ENCODE assay signal across 10 cellular contexts in genomic region chr14:85587152-85587697, GRCh38. TPM values are rescaled to one million over a fixed set of nuclear protein-coding genes. Genes with fewer than 3 reads are reported as not detected.
DNase-seq lines count a peak whose midpoint lies in the region; ATAC-seq, FAIRE-seq and TF ChIP-seq lines count a peak whose summit lies in the region.
"Had no signal": no experiment of that assay in that cellular context is flagged by ENCODE, and none has a peak within 500 bp of the region (broad histone marks: within the 10 kb centered on the region; RNA-seq: fewer than 3 reads in every experiment).

No MANE protein-coding gene starts in this region.

- H3K27ac ChIP-seq in Karpas-422 (ENCODE audit: low read length) = no peak overlapping the region

- 0 out of 2 replicates have a peak, but pooled peaks cover 4% of the 10 kb centered on the region for H3K27me3 ChIP-seq in Karpas-422 (ENCODE audit: low read length)

- FAIRE-seq in H54 (lab: Jason Lieb, UNC) = peak; percentile 62
- FAIRE-seq: K562 had no signal

- H3K9ac ChIP-seq in Karpas-422 (ENCODE audit: low read length) = no peak overlapping the region

- H3K79me2 ChIP-seq in Karpas-422 (ENCODE audit: low read length) = no peaks in the 10 kb centered on the region

- no peak for TF ChIP-seq POLR2A in H54 (IDR thresholded peaks at IDR 0.05; ENCODE audit: low read depth, low read length)

- no peaks in the 10 kb centered on the region for H3K4me1 ChIP-seq in Karpas-422 (ENCODE audit: low read length)

- H3K36me3 ChIP-seq in Karpas-422 (ENCODE audit: insufficient read depth, low read length) = no peaks in the 10 kb centered on the region

- H3K4me3 ChIP-seq in epithelial cell of esophagus (ENCODE audit: low read length) (no peak overlapping the region), Karpas-422 (ENCODE audit: low read length) (no peak overlapping the region)
- H3K4me3 ChIP-seq: K562 had no signal

- peaks cover 3% of the 10 kb centered on the region; the same call in 1 of the 2 replicates for H3K9me3 ChIP-seq in Karpas-422 (ENCODE audit: low read length)

- TF ChIP-seq CTCF in epithelial cell of esophagus (IDR thresholded peaks at IDR 0.05; ENCODE audit: insufficient read depth, low read depth, low read length, missing control alignments) = no peak

- H4K20me1 ChIP-seq in Karpas-422 (ENCODE audit: insufficient read depth, low read depth, low read length) = no peaks in the 10 kb centered on the region

- DNase-seq in H54 (ENCODE audit: insufficient read length, low spot score) = peak; percentile 10
- DNase-seq in NOMO-1 (lab: John Stamatoyannopoulos, UW; ENCODE audit: unreplicated experiment in 2 of 2) = peak; percentile 56 to 89
- peak; percentile 70 for DNase-seq in epithelial cell of esophagus (ENCODE audit: low read depth)
- DNase-seq in retina = peak; percentile 77
- DNase-seq in middle frontal gyrus (ENCODE audit: extremely low spot score, low spot score) = no peak
- DNase-seq in Karpas-422 = no peak
- DNase-seq in stimulated activated CD4-positive, alpha-beta T cell treated with anti-CD3 and anti-CD28 coated beads, Interleukin-2, amount 100 ng/mL, for 24 hours = no peak
- DNase-seq: SW 1271 had no signal

- H2AFZ ChIP-seq in Karpas-422 (ENCODE audit: low read length) = no peak overlapping the region

- H3K4me2 ChIP-seq in Karpas-422 (ENCODE audit: low read depth, low read length, poor library complexity, severe bottlenecking) = no peak overlapping the region

- no peak for ATAC-seq in HG02885 (IDR thresholded peaks at IDR 0.05; ENCODE audit: poor library complexity, unreplicated experiment)
- ATAC-seq: K562 had no signal

- H3K9me2 ChIP-seq in Karpas-422 (replicated peaks; ENCODE audit: insufficient read depth, low read length) = peaks cover 3% of the 10 kb centered on the region; the same call in 1 of the 2 replicates

RNA-seq across cellular contexts. Expression of gene FLRT2, which starts 57.3 kb away (rescaled TPM):
- total RNA-seq in Karpas-422 (2014; rRNA removed; shearing (Covaris generic); ENCODE audit: low replicate concordance) = not detected in 2 replicates

Comparison
In these comparisons a context has a peak if more than half of its experiments do, and no peak if none do; other contexts are left out.
1. DNase-seq: peak in H54 (single experiment), NOMO-1 (2 of 2), epithelial cell of esophagus (single experiment) and retina (single experiment); none in middle frontal gyrus (single experiment), Karpas-422 (single experiment) and stimulated activated CD4-positive, alpha-beta T cell treated with anti-CD3 and anti-CD28 coated beads, Interleukin-2, amount 100 ng/mL, for 24 hours (0 of 2).